In the genomic region with DNA sequence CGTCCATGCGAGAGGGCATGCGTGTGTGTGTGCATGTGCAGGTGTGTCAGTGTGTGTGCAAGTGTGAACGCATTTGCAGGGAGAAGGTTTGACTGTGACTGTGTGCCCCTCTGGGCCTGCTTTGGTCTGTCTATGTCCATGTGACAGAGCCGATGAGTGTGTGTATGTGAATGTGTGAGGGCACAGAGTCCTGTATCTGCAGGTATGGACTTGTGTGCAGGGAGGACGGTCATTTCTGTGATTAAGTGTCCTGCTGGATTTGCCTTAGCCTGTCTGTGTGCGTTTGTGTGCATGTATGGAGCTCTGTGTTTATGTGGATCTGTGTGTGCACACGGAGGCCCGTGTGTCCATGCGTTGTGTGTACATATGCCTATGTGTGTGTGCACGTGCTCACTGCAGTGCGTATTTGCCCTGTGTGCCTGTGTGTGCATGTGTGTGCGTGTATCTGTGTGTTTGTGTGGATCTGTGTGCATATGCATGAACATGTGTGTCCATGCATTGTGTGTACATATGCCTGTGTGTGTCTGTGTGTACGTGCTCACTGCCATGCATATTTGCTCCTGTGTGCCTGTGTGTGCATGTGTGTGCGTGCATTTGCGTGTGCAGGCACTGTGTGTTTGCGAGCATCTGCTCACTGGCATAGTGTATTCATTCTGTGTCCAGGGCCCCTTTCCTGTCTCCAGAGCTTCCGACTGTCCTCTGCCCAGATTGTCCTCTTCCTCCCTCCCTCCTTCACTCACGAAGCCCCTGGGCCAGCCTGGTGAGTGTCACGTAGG, we compare ENCODE assay signal across 19 cellular contexts. TPM values are rescaled to one million over a fixed set of nuclear protein-coding genes. Genes with fewer than 3 reads are reported as not detected.
"Had no signal": no experiment of that assay in that cellular context is flagged by ENCODE, and none has a peak within 500 bp of the region (broad histone marks: within the 10 kb centered on the region; RNA-seq: fewer than 3 reads in every experiment).

No MANE protein-coding gene starts in this region.

- H3K36me3 Mint-ChIP-seq: activated naive CD8-positive, alpha-beta T cell; stimulated activated memory B cell treated with anti-CD40 and anti-IgM and Interleukin-4, amounts not matched to agents 10 μg/mL and 1 μg/mL and 100 μg/mL, for 72 hours had no signal

- H2AFZ ChIP-seq: hepatocyte had no signal

- ATAC-seq: activated CD8-positive, alpha-beta T cell treated with anti-CD3 and anti-CD28 coated beads for 36 hours; body of pancreas; stimulated activated memory B cell treated with anti-CD40 and anti-IgM and Interleukin-4, amounts not matched to agents 10 μg/mL and 1 μg/mL and 100 μg/mL, for 72 hours; T-helper 17 cell had no signal

- H3K36me3 ChIP-seq: neutrophil, tibial artery, vagina had no signal

- DNase-seq: activated CD4-positive, alpha-beta T cell treated with anti-CD3 and anti-CD28 coated beads for 48 hours; activated CD8-positive, alpha-beta memory T cell treated with anti-CD3 and anti-CD28 coated beads, Interleukin-2, amount 50 U/mL, for 4 hours; activated CD8-positive, alpha-beta T cell treated with anti-CD3 and anti-CD28 coated beads for 36 hours; activated gamma-delta T cell treated with Interleukin-2 at 50 U/mL for 16 hours; amygdala; body of pancreas; endodermal cell; islet precursor cell; stimulated activated CD4-positive, alpha-beta T cell treated with anti-CD3 and anti-CD28 coated beads, Interleukin-12 subunit alpha, Interleukin-12 subunit beta, amount 100 ng/mL, for 4 hours; T-helper 17 cell; tibial artery; WERI-Rb-1 had no signal

- H3K4me2 ChIP-seq: hepatocyte had no signal

- H3K4me3 Mint-ChIP-seq: activated CD8-positive, alpha-beta T cell treated with anti-CD3 and anti-CD28 coated beads for 36 hours; activated naive CD8-positive, alpha-beta T cell; endodermal cell; stimulated activated memory B cell treated with anti-CD40 and anti-IgM and Interleukin-4, amounts not matched to agents 10 μg/mL and 1 μg/mL and 100 μg/mL, for 72 hours; T-helper 17 cell had no signal

- H3K4me3 ChIP-seq: body of pancreas, hepatocyte, lung, tibial artery, vagina had no signal

- H3K9me3 ChIP-seq: body of pancreas, neutrophil, tibial artery, vagina had no signal

- H3K27ac Mint-ChIP-seq: activated CD8-positive, alpha-beta T cell treated with anti-CD3 and anti-CD28 coated beads for 36 hours; activated naive CD8-positive, alpha-beta T cell; endodermal cell; stimulated activated memory B cell treated with anti-CD40 and anti-IgM and Interleukin-4, amounts not matched to agents 10 μg/mL and 1 μg/mL and 100 μg/mL, for 72 hours; T-helper 17 cell had no signal

- H3K79me2 ChIP-seq: hepatocyte had no signal

- H3K27ac ChIP-seq: body of pancreas, hepatocyte, neutrophil, tibial artery, vagina, WERI-Rb-1 had no signal

- H3K9me3 Mint-ChIP-seq: activated CD8-positive, alpha-beta T cell treated with anti-CD3 and anti-CD28 coated beads for 36 hours; endodermal cell; stimulated activated memory B cell treated with anti-CD40 and anti-IgM and Interleukin-4, amounts not matched to agents 10 μg/mL and 1 μg/mL and 100 μg/mL, for 72 hours had no signal

- H3K27me3 ChIP-seq: body of pancreas, hepatocyte, vagina had no signal

RNA-seq across cellular contexts. Expression of a gene that starts 5.6 kb away (rescaled TPM):
- total RNA-seq: chondrocyte, T-helper 17 cell had no signal
